ENCODE assay signal across 13 cellular contexts in genomic region chr9:88748566-88749238, GRCh38.
DNase-seq lines count a peak whose midpoint lies in the region; ATAC-seq and TF ChIP-seq lines count a peak whose summit lies in the region.
"Had no signal": no experiment of that assay in that cellular context is flagged by ENCODE, and none has a peak within 500 bp of the region (broad histone marks: within the 10 kb centered on the region; RNA-seq: fewer than 3 reads in every experiment).

No MANE protein-coding gene starts in this region.

- no peaks in the 10 kb centered on the region for H3K79me2 ChIP-seq in PC-3 (ENCODE audit: low read length)

- CTCF ChIA-PET in PC-3 (lab: Charles Lee) = interaction anchor here (0.6 kb wide), 1 partner anchor 214 kb away, joined by 4 read pairs; the partner anchor contains the start of gene NXNL2

- H3K27me3 ChIP-seq in spleen (replicated peaks in 1 of 7) (peaks cover 0 to 7% (median 0%) of the 10 kb centered on the region in 7 donors), PC-3 (ENCODE audit: low read length) (no peaks in the 10 kb centered on the region)

- 62 to 83% (median 80%) methylated on average over 5 of the region's 5 CpGs for WGBS in spleen, 5 donors

- no peak overlapping the region for H3K9ac ChIP-seq in PC-3 (ENCODE audit: low read length)
- H3K9ac ChIP-seq: KMS-11 had no signal

- H3K27ac ChIP-seq in spleen = no peak overlapping the region
- no peak overlapping the region for H3K27ac ChIP-seq in PC-3 (ENCODE audit: low read length)
- H3K27ac ChIP-seq: KMS-11 had no signal

- H3K27me3 Mint-ChIP-seq in chondrocyte (ENCODE audit: low read depth) = no peaks in the 10 kb centered on the region

- H3K36me3 Mint-ChIP-seq in chondrocyte (ENCODE audit: low read depth) = no peaks in the 10 kb centered on the region

- TF ChIP-seq CTCF in chondrocyte (IDR thresholded peaks at IDR 0.05) (no peak), spleen (IDR thresholded peaks at IDR 0.05 in 8 of 11, conservative IDR thresholded peaks at IDR 0.05 in 3 of 11) (no peak), PC-3 (conservative IDR thresholded peaks at IDR 0.05; ENCODE audit: low read depth, low read length) (no peak)

- H3K27ac Mint-ChIP-seq in chondrocyte (ENCODE audit: unreplicated experiment) = peak overlapping the region; percentile 2

- peak; percentile 83 for DNase-seq in ELF-1 (ENCODE audit: low read depth, low spot score)
- DNase-seq in chondrocyte (ENCODE audit: low spot score) = no peak
- peak; percentile 58 for DNase-seq in left kidney (ENCODE audit: low read depth, low spot score)
- DNase-seq in spleen = peak; percentile 56
- no peak for DNase-seq in PC-3
- DNase-seq in SHP77 (lab: John Stamatoyannopoulos, UW) = no peak
- DNase-seq in activated CD8-positive, alpha-beta memory T cell treated with anti-CD3 and anti-CD28 coated beads for 24 hours = no peak
- no peak for DNase-seq in ureter (ENCODE audit: low spot score)
- DNase-seq: activated CD4-positive, alpha-beta T cell treated with anti-CD3 and anti-CD28 coated beads for 48 hours; activated naive CD4-positive, alpha-beta T cell treated with anti-CD3 and anti-CD28 coated beads, Interleukin-2, amount 50 U/mL, for 16 hours; COR-L47; NCI-H446 treated with DMSO at 0.1 percent for 48 hours had no signal

- H3K9me3 Mint-ChIP-seq in chondrocyte (ENCODE audit: low read depth) = peaks cover 7% of the 10 kb centered on the region

- no peak for TF ChIP-seq POLR2A in spleen (IDR thresholded peaks at IDR 0.05)

- peaks cover 0 to 6% (median 0%) of the 10 kb centered on the region in 6 donors for H3K4me1 ChIP-seq in spleen
- H3K4me1 ChIP-seq in PC-3 (ENCODE audit: insufficient read depth, low read length) = peaks cover 38% of the 10 kb centered on the region

- H3K9me3 ChIP-seq in spleen = peaks cover 0 to 11% (median 3%) of the 10 kb centered on the region in 8 donors
- H3K9me3 ChIP-seq in PC-3 (ENCODE audit: low read length) = no peaks in the 10 kb centered on the region

- no peak overlapping the region for H3K4me2 ChIP-seq in PC-3 (ENCODE audit: low read length)
- H3K4me2 ChIP-seq: KMS-11 had no signal

- peaks cover 45% of the 10 kb centered on the region for H3K4me1 Mint-ChIP-seq in chondrocyte (ENCODE audit: low read depth)

- intact Hi-C loops in spleen (cut with DNase I; ENCODE audit: low total_unique reads) (no loop called here), PC-3 (cut with micrococcal nuclease) (no loop called here)

- H4K20me1 ChIP-seq in PC-3 (ENCODE audit: low read length) = no peaks in the 10 kb centered on the region

- H3F3A ChIP-seq in PC-3 (ENCODE audit: low read length, unreplicated experiment) = no peaks in the 10 kb centered on the region

- H3K4me3 ChIP-seq in spleen = no peak overlapping the region
- no peak overlapping the region for H3K4me3 ChIP-seq in PC-3 (ENCODE audit: low read length)

- BruUV-seq in PC-3 (replicated peaks; lab: Mats Ljungman, UMichigan) = no TSS peak

- no peak overlapping the region for H3K4me3 Mint-ChIP-seq in chondrocyte (ENCODE audit: unreplicated experiment)

- H3K36me3 ChIP-seq in spleen (no peaks in the 10 kb centered on the region), PC-3 (ENCODE audit: low read depth, low read length) (no peaks in the 10 kb centered on the region)

- no peak overlapping the region for H2AFZ ChIP-seq in PC-3 (ENCODE audit: low read length)

- POLR2A ChIA-PET in PC-3 (lab: Charles Lee; ENCODE audit: unreplicated experiment) = no interaction called here

- no peak for ATAC-seq in PC-3

- no peaks in the 10 kb centered on the region for H3K9me2 ChIP-seq in PC-3 (replicated peaks; ENCODE audit: low read length)

Comparison
In these comparisons a context has a peak if more than half of its experiments do, and no peak if none do; other contexts are left out.
1. DNase-seq: peak in ELF-1 (single experiment), left kidney (single experiment) and spleen (single experiment); none in chondrocyte (single experiment), PC-3 (single experiment), SHP77 (0 of 2), activated CD8-positive, alpha-beta memory T cell treated with anti-CD3 and anti-CD28 coated beads for 24 hours (single experiment) and ureter (single experiment).